Comparison of ENCODE assay signal across 10 cellular contexts in the genomic region with DNA sequence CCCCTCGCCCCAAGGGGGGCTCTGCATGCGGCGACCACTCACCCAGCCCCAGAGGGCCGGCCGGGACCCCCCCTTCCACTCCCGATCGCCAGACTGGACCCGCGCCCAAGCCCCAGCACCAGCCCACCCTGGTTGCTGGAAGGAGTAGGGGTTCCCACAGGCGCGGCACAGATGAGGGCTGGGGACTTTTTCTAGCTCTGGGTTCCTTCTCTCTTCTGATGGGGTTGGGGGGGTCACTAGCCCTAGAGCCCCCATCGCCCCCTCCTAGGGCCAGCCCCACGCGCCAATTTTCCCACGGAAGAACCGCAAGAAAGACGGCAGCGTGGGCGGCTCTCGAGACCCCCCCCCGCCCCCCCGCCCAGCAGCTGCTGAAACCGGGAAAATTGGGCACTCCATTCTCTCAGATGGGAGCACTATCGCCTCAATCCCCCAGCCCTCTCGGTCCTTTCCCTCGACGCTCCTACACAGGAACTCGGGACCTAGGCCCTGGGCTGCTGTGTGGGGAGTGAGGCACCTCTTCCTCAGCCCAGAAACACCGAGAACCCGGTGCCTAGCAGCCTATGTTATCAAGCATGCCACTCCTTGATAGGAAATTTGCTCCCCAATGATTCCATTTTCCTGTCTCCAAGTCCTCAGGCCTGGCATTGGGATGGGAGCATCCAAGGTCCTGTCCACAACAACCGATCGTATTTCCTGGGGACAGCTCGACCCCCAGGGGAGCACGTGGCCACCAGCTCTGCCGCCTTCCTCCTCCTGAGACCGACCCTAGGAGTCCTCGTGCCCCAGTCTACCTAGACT. TPM values are rescaled to one million over a fixed set of nuclear protein-coding genes. Genes with fewer than 3 reads are reported as not detected.
A peak's percentile ranks its signal among the peaks of the same experiment; 100 is the strongest.
DNase-seq lines count a peak whose midpoint lies in the region; ATAC-seq and TF ChIP-seq lines count a peak whose summit lies in the region.
"Had no signal": no experiment of that assay in that cellular context is flagged by ENCODE, and none has a peak within 500 bp of the region (broad histone marks: within the 10 kb centered on the region; RNA-seq: fewer than 3 reads in every experiment).

No MANE protein-coding gene starts in this region.

- H3K27ac Mint-ChIP-seq in activated B cell treated with CpG ODN at 0.5 μM for 24 hours = peak overlapping the region; percentile 41

- ATAC-seq in Right ventricle myocardium inferior (no peak), activated B cell treated with CpG ODN at 0.5 μM for 24 hours (ENCODE audit: low read depth) (no peak), upper lobe of left lung (ENCODE audit: low FRiP score in 2 of 2) (no peak)

- DNase-seq in left ventricle myocardium inferior = no peak
- DNase-seq in Right ventricle myocardium inferior (ENCODE audit: missing footprints) = no peak
- DNase-seq in activated B cell treated with CpG ODN at 0.5 μM for 24 hours = no peak
- no peak for DNase-seq in kidney epithelial cell (ENCODE audit: low read depth)
- DNase-seq in upper lobe of left lung = peak in 1 of 2 donors; percentile 25
- DNase-seq in SHP77 treated with DMSO at 0.1 percent for 48 hours (lab: John Stamatoyannopoulos, UW) = no peak
- no peak for DNase-seq in DMS153 treated with DMSO at 0.1 percent for 48 hours (lab: John Stamatoyannopoulos, UW; ENCODE audit: unreplicated experiment)
- DNase-seq in GDM1 (lab: John Stamatoyannopoulos, UW) = no peak

- H3K36me3 Mint-ChIP-seq in activated B cell treated with CpG ODN at 0.5 μM for 24 hours (ENCODE audit: low read depth) = no peaks in the 10 kb centered on the region

- 16 to 23% methylated on average over 18 to 26 of the region's 37 CpGs for whole genome bisulfite sequencing in upper lobe of left lung, 2 donors

- H3K4me1 Mint-ChIP-seq in activated B cell treated with CpG ODN at 0.5 μM for 24 hours = peaks cover 31% of the 10 kb centered on the region

- no peaks in the 10 kb centered on the region for H3K9me3 Mint-ChIP-seq in activated B cell treated with CpG ODN at 0.5 μM for 24 hours

- H3K4me3 ChIP-seq in left ventricle myocardium inferior (peak overlapping the region; percentile 60), kidney epithelial cell (ENCODE audit: low read depth, low read length) (peak overlapping the region; percentile 29), upper lobe of left lung (peak overlapping the region in 3 of 4 donors; percentile 34 to 43 (median 38))

- H3K36me3 ChIP-seq in left ventricle myocardium inferior (no peaks in the 10 kb centered on the region), kidney epithelial cell (ENCODE audit: control insufficient read depth, insufficient read depth, low read length) (no peaks in the 10 kb centered on the region), upper lobe of left lung (no peaks in the 10 kb centered on the region)
- H3K36me3 ChIP-seq: cardiac muscle cell, transverse colon had no signal

- H3K9me3 ChIP-seq in left ventricle myocardium inferior (replicated peaks) (no peaks in the 10 kb centered on the region), upper lobe of left lung (peaks cover 0 to 4% (median 0%) of the 10 kb centered on the region in 4 donors)
- H3K9me3 ChIP-seq: transverse colon had no signal

- H3K27me3 ChIP-seq in left ventricle myocardium inferior (ENCODE audit: low read depth) = peaks cover 98% of the 10 kb centered on the region
- H3K27me3 ChIP-seq in kidney epithelial cell (ENCODE audit: control insufficient read depth, insufficient read depth, low read length) = peaks cover 88% of the 10 kb centered on the region
- peaks cover 8 to 73% (median 59%) of the 10 kb centered on the region in 4 donors for H3K27me3 ChIP-seq in upper lobe of left lung

- CTCF ChIA-PET in activated B cell treated with CpG ODN at 0.5 μM for 24 hours (lab: Charles Lee) = interaction anchor here (1.3 to 2.0 kb wide), 4 partner anchors 21 to 161 kb away, joined by 3 to 6 read pairs (median 4); no protein-coding TSS in a partner anchor

- TF ChIP-seq CTCF in left ventricle myocardium inferior (IDR thresholded peaks at IDR 0.05; ENCODE audit: borderline replicate concordance) = no peak
- no peak for TF ChIP-seq CTCF in activated B cell treated with CpG ODN at 0.5 μM for 24 hours (IDR thresholded peaks at IDR 0.05)
- TF ChIP-seq CTCF in kidney epithelial cell (IDR thresholded peaks at IDR 0.05; ENCODE audit: insufficient read depth, low read length, poor library complexity, severe bottlenecking) = no peak
- TF ChIP-seq CTCF in upper lobe of left lung (IDR thresholded peaks at IDR 0.05) = no peak

- peaks cover 43% of the 10 kb centered on the region for H3K27me3 Mint-ChIP-seq in activated B cell treated with CpG ODN at 0.5 μM for 24 hours

- H3K4me1 ChIP-seq in left ventricle myocardium inferior (peaks cover 63% of the 10 kb centered on the region), upper lobe of left lung (peaks cover 55 to 65% (median 59%) of the 10 kb centered on the region in 4 donors)

- no peak for TF ChIP-seq EP300 in upper lobe of left lung (IDR thresholded peaks at IDR 0.05)

- intact Hi-C loops in left ventricle myocardium inferior (cut with micrococcal nuclease) = no loop called here
- intact Hi-C loops in Right ventricle myocardium inferior (cut with DNase I) = no loop called here
- intact Hi-C loops in activated B cell treated with CpG ODN at 0.5 μM for 24 hours (cut with micrococcal nuclease) = no loop called here

- H3K27ac ChIP-seq in left ventricle myocardium inferior (replicated peaks) (no peak overlapping the region), upper lobe of left lung (no peak overlapping the region)
- H3K27ac ChIP-seq: cardiac muscle cell, transverse colon had no signal

- no peak for TF ChIP-seq POLR2A in upper lobe of left lung (IDR thresholded peaks at IDR 0.05)

- peak overlapping the region; percentile 58 for H3K4me3 Mint-ChIP-seq in activated B cell treated with CpG ODN at 0.5 μM for 24 hours

- POLR2A ChIA-PET in activated B cell treated with CpG ODN at 0.5 μM for 24 hours (lab: Charles Lee) = interaction anchor here (1.0 to 18.2 kb wide), 5 partner anchors 8 to 28 kb away, joined by 4 to 212 read pairs (median 8); a partner anchor contains a TSS

RNA-seq across cellular contexts. Expression of a gene that starts 17.1 kb away (rescaled TPM):
- total RNA-seq in left ventricle myocardium inferior (7.5 TPM), Right ventricle myocardium inferior (5.3 TPM), activated B cell treated with CpG ODN at 0.5 μM for 24 hours (4.0 and 4.9 TPM in 2 replicates), kidney epithelial cell (2.5 and 2.7 TPM in 2 replicates), upper lobe of left lung (10 to 100 TPM in 1 of 6 donors, 1 to 10 TPM in 5; 2.0 to 16.8 (median 8.8) TPM)

RNA-seq across cellular contexts. Expression of a gene that starts 25.2 kb away (rescaled TPM):
- total RNA-seq in left ventricle myocardium inferior (28.7 TPM), Right ventricle myocardium inferior (23.7 TPM), activated B cell treated with CpG ODN at 0.5 μM for 24 hours (55.6 and 56.3 TPM in 2 replicates), kidney epithelial cell (24.0 and 28.6 TPM in 2 replicates), upper lobe of left lung (10 to 100 TPM; 17.0 to 33.3 (median 25.0) TPM)

RNA-seq across cellular contexts. Expression of a gene that starts 36.1 kb away (rescaled TPM):
- total RNA-seq in left ventricle myocardium inferior = 2.6 TPM
- total RNA-seq in Right ventricle myocardium inferior = 4.2 TPM
- total RNA-seq in activated B cell treated with CpG ODN at 0.5 μM for 24 hours = 0.37 and 0.67 TPM in 2 replicates
- 11.9 and 15.8 TPM in 2 replicates for total RNA-seq in kidney epithelial cell
- 1 to 10 TPM in 5 of 6 donors, under 1 TPM in 1; 0.89 to 4.7 (median 1.5) TPM for total RNA-seq in upper lobe of left lung
